Comparison of ENCODE assay signal across 12 cellular contexts in the genomic region with DNA sequence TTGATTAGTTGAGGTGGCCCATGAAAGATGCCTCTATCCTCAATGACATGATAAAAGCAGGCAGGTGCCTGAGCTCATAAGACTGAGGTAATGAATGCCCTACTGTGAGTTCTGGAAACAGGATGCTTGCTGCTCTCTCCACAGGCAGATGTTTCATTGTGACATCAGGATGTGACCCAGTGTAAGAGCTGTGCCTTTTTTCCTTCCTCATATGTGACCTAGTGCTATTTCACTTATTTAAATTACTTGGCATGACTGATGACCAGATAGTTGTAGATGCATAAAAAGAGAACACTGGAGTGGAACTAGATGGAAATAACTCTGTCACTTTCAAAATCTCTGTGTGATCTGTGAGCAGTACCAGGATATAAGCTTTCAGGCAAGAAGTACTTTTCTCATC. TPM values are rescaled to one million over a fixed set of nuclear protein-coding genes. Genes with fewer than 3 reads are reported as not detected.
DNase-seq lines count a peak whose midpoint lies in the region; ATAC-seq, FAIRE-seq and TF ChIP-seq lines count a peak whose summit lies in the region.
"Had no signal": no experiment of that assay in that cellular context is flagged by ENCODE, and none has a peak within 500 bp of the region (broad histone marks: within the 10 kb centered on the region; RNA-seq: fewer than 3 reads in every experiment).

No MANE protein-coding gene starts in this region.

- TF ChIP-seq CTCF in right lobe of liver (IDR thresholded peaks at IDR 0.05): no peak
- no peak for TF ChIP-seq CTCF in HepG2 (CRISPR knock-in tag; IDR thresholded peaks at IDR 0.05)
- no peak for TF ChIP-seq CTCF in GM12878 (IDR thresholded peaks at IDR 0.05 in 2 of 3, conservative IDR thresholded peaks at IDR 0.05 in 1 of 3; ENCODE audit: control insufficient read depth in 2 of 3, extremely low read depth in 1 of 3, insufficient read depth in 1 of 3, low read depth in 3 of 3, low read length in 3 of 3)
- no peak for TF ChIP-seq CTCF in foreskin keratinocyte (conservative IDR thresholded peaks at IDR 0.05)

- POLR2A ChIA-PET in HepG2 (lab: Yijun Ruan, JAX): no interaction called here
- POLR2A ChIA-PET in GM12878 (lab: Charles Lee): interaction anchor here (0.7 kb wide), 1 partner anchor 321 kb away, joined by 12 read pairs; no protein-coding TSS in a partner anchor

- H2AFZ ChIP-seq in HepG2 (ENCODE audit: low read length) (no peak overlapping the region), GM12878 (ENCODE audit: control insufficient read depth, low read depth, low read length) (no peak overlapping the region)

- no peak overlapping the region for H3K4me2 ChIP-seq in HepG2 (ENCODE audit: low read depth, low read length)
- no peak overlapping the region for H3K4me2 ChIP-seq in GM12878 (ENCODE audit: control insufficient read depth, insufficient read depth)

- H3K9me3 ChIP-seq in right lobe of liver (no peaks in the 10 kb centered on the region), HepG2 (ENCODE audit: low read length) (no peaks in the 10 kb centered on the region), GM12878 (replicated peaks; ENCODE audit: control insufficient read depth, insufficient read depth, low read length) (no peaks in the 10 kb centered on the region), aorta (ENCODE audit: control insufficient read depth, low read length) (no peaks in the 10 kb centered on the region)

- H3K27ac ChIP-seq in right lobe of liver (no peak overlapping the region), HepG2 (ENCODE audit: extremely low read length, insufficient read depth, low read length) (no peak overlapping the region), GM12878 (ENCODE audit: control insufficient read depth, insufficient read depth) (no peak overlapping the region), aorta (ENCODE audit: low read depth in 1 of 2, low read length in 2 of 2) (no peak overlapping the region), foreskin keratinocyte (no peak overlapping the region)

- ATAC-seq in right lobe of liver (peak; percentile 54 to 80 (median 66)), HepG2 (no peak), HG03159 (IDR thresholded peaks at IDR 0.05; ENCODE audit: unreplicated experiment) (peak; percentile 76), GM12878 (peak; percentile 52), aorta (ENCODE audit: low FRiP score) (peak; percentile 60), foreskin keratinocyte (no peak)
- ATAC-seq: effector memory CD8-positive, alpha-beta T cell had no signal

- no peak for TF ChIP-seq POLR2A in right lobe of liver (IDR thresholded peaks at IDR 0.05)
- TF ChIP-seq POLR2A in HepG2 (IDR thresholded peaks at IDR 0.05; ENCODE audit: insufficient read depth in 1 of 2, low read depth in 2 of 2, low read length in 2 of 2): no peak
- TF ChIP-seq POLR2A in GM12878 (IDR thresholded peaks at IDR 0.05; ENCODE audit: low read depth, low read length): no peak

- CTCF ChIA-PET in HepG2 (lab: Yijun Ruan, JAX; ENCODE audit: low intra/inter-chr PET ratio, low total read pairs) (no interaction called here), GM12878 (lab: Yijun Ruan, JAX) (interaction anchor here (0.8 to 1.3 kb wide), 4 partner anchors 30 to 249 kb away, joined by 3 to 4 read pairs (median 3); no protein-coding TSS in a partner anchor)

- in situ Hi-C loops in HepG2 (cut with HindIII; ENCODE audit: extremely low pct_ligation_motif_present, low pct_unique_long_range_greater_than_20kb) (no loop called here), GM12878 (cut with MboI) (no loop called here)

- H3K4me1 ChIP-seq in right lobe of liver: no peaks in the 10 kb centered on the region
- no peaks in the 10 kb centered on the region for H3K4me1 ChIP-seq in HepG2 (ENCODE audit: insufficient read depth, low read length)
- no peaks in the 10 kb centered on the region for H3K4me1 ChIP-seq in GM12878 (ENCODE audit: control insufficient read depth, insufficient read depth, low read length)
- no peaks in the 10 kb centered on the region for H3K4me1 ChIP-seq in aorta (ENCODE audit: control insufficient read depth in 1 of 2, insufficient read depth in 2 of 2, low read length in 2 of 2)
- H3K4me1 ChIP-seq in foreskin keratinocyte: no peaks in the 10 kb centered on the region

- TF ChIP-seq RAD21 in HepG2 (CRISPR knock-in tag; IDR thresholded peaks at IDR 0.05) (no peak), GM12878 (IDR thresholded peaks at IDR 0.05; ENCODE audit: insufficient read depth, low read depth, low read length) (no peak)

- FAIRE-seq in HepG2 (lab: Jason Lieb, UNC) (no peak), GM12878 (lab: Jason Lieb, UNC) (peak; percentile 31)
- FAIRE-seq: RCC 7860, TTC549 had no signal

- H3K79me2 ChIP-seq in HepG2 (ENCODE audit: insufficient read depth, low read length) (no peaks in the 10 kb centered on the region), GM12878 (ENCODE audit: control insufficient read depth, insufficient read depth, low read length) (no peaks in the 10 kb centered on the region)

- no peak overlapping the region for H3K9ac ChIP-seq in HepG2 (ENCODE audit: insufficient read depth, low read depth, low read length)
- no peak overlapping the region for H3K9ac ChIP-seq in GM12878 (ENCODE audit: control insufficient read depth, insufficient read depth, low read length)

- RAD21 ChIA-PET in GM12878 (lab: Charles Lee; ENCODE audit: unreplicated experiment): interaction anchor here (1.2 kb wide), 1 partner anchor 30 kb away, joined by 3 read pairs; no protein-coding TSS in a partner anchor

- DNase-seq in right lobe of liver (no peak), HepG2 (ENCODE audit: low spot score) (no peak), GM12878 (ENCODE audit: low read depth, low spot score) (no peak), aorta (no peak), DMS79 (lab: John Stamatoyannopoulos, UW) (no peak), foreskin keratinocyte (no peak)
- DNase-seq in activated naive CD4-positive, alpha-beta T cell treated with anti-CD3 and anti-CD28 coated beads, Interleukin-2, amount 50 U/mL, for 16 hours: no peak
- DNase-seq: amygdala; effector memory CD8-positive, alpha-beta T cell had no signal

- BruUV-seq in HepG2 (replicated peaks; lab: Mats Ljungman, UMichigan) (no TSS peak), GM12878 (replicated peaks; lab: Mats Ljungman, UMichigan) (no TSS peak)

- H3K27me3 ChIP-seq in right lobe of liver (no peaks in the 10 kb centered on the region), HepG2 (ENCODE audit: control insufficient read depth in 1 of 2, insufficient read depth in 2 of 2, low read length in 2 of 2) (no peaks in the 10 kb centered on the region), GM12878 (replicated peaks in 1 of 2; ENCODE audit: control insufficient read depth in 2 of 2, insufficient read depth in 2 of 2, low read length in 1 of 2) (no peaks in the 10 kb centered on the region), aorta (ENCODE audit: control insufficient read depth in 1 of 2, insufficient read depth in 2 of 2, low read length in 1 of 2) (no peaks in the 10 kb centered on the region), foreskin keratinocyte (no peaks in the 10 kb centered on the region)

- H3K36me3 ChIP-seq in right lobe of liver: no peaks in the 10 kb centered on the region
- H3K36me3 ChIP-seq in HepG2 (replicated peaks in 1 of 2; ENCODE audit: control insufficient read depth in 1 of 2, insufficient read depth in 2 of 2, low read length in 2 of 2): peaks cover 3 to 18% of the 10 kb centered on the region in 2 experiments; a peak in 3 of 5 replicates
- peaks cover 0 to 13% of the 10 kb centered on the region in 2 experiments for H3K36me3 ChIP-seq in GM12878 (ENCODE audit: control insufficient read depth in 2 of 2, insufficient read depth in 2 of 2, low read length in 1 of 2)
- no peaks in the 10 kb centered on the region for H3K36me3 ChIP-seq in aorta (ENCODE audit: control insufficient read depth in 1 of 2, insufficient read depth in 2 of 2, low read length in 1 of 2)

- intact Hi-C loops in right lobe of liver (cut with DNase I): no loop called here
- intact Hi-C loops in HepG2 (cut with micrococcal nuclease; ENCODE audit: unreplicated experiment): no loop called here
- intact Hi-C loops in GM12878 (cut with micrococcal nuclease; ENCODE audit: unreplicated experiment): no loop called here
- intact Hi-C loops in aorta (cut with DNase I): no loop called here

- SMC1A ChIA-PET in GM12878 (lab: Charles Lee; ENCODE audit: uncharacterized antibody, unreplicated experiment): interaction anchor here (1.2 kb wide), 1 partner anchor 152 kb away, joined by 3 read pairs; no protein-coding TSS in a partner anchor

- H4K20me1 ChIP-seq in HepG2 (ENCODE audit: insufficient read depth, low read length): no peaks in the 10 kb centered on the region
- no peaks in the 10 kb centered on the region for H4K20me1 ChIP-seq in GM12878 (ENCODE audit: control insufficient read depth, insufficient read depth)

- H3K4me3 ChIP-seq in right lobe of liver (no peak overlapping the region), HepG2 (replicated peaks in 1 of 3; ENCODE audit: insufficient read depth in 1 of 3, low read depth in 2 of 3, low read length in 3 of 3) (no peak overlapping the region), GM12878 (no peak overlapping the region), aorta (ENCODE audit: low read length in 2 of 2) (no peak overlapping the region)

- TF ChIP-seq EP300 in HepG2 (IDR thresholded peaks at IDR 0.05; ENCODE audit: low read depth in 2 of 2, low read length in 2 of 2): no peak
- TF ChIP-seq EP300 in HepG2 (CRISPR knock-in tag; IDR thresholded peaks at IDR 0.05; ENCODE audit: borderline replicate concordance): no peak
- no peak for TF ChIP-seq EP300 in GM12878 (IDR thresholded peaks at IDR 0.05; ENCODE audit: borderline replicate concordance in 1 of 2, control insufficient read depth in 1 of 2, low read depth in 2 of 2, low read length in 2 of 2)

RNA-seq across cellular contexts. Expression of gene KIF14, which starts 31.9 kb away (rescaled TPM):
- under 1 TPM; 0.15 to 0.49 (median 0.38) TPM for total RNA-seq in right lobe of liver
- total RNA-seq in HepG2 (2016; rRNA removed; fragmentation: Illumina TruSeq; extraction: Trizol): 11.2 and 17.5 TPM in 2 replicates
- total RNA-seq in HepG2 (2016; cell fraction: cytosol; rRNA removed; fragmentation: Illumina TruSeq; extraction: Trizol; ENCODE audit: low read depth): 2.7 and 3.1 TPM in 2 replicates
- total RNA-seq in HepG2 (2016; cell fraction: insoluble cytoplasmic fraction; rRNA removed; fragmentation: Illumina TruSeq; extraction: Trizol): 10.9 and 17.7 TPM in 2 replicates
- total RNA-seq in HepG2 (2016; cell fraction: membrane; rRNA removed; fragmentation: Illumina TruSeq; extraction: Trizol): 3.5 and 4.2 TPM in 2 replicates
- total RNA-seq in HepG2 (2016; cell fraction: nucleus; rRNA removed; fragmentation: Illumina TruSeq; extraction: Trizol): 10.2 and 10.3 TPM in 2 replicates
- 1.5 and 3.3 TPM in 2 replicates for polyA plus RNA-seq in HepG2 (2011; rRNA removed)
- polyA plus RNA-seq in HepG2 (2011; cell fraction: cytosol; rRNA removed): 0.79 and 0.88 TPM in 2 replicates
- polyA plus RNA-seq in HepG2 (2011; cell fraction: nucleus; rRNA removed): 1.7 and 2.1 TPM in 2 replicates
- 1.9 and 4.0 TPM in 2 replicates for polyA plus RNA-seq in HepG2 (2012)
- polyA plus RNA-seq in HepG2 (2016; cell fraction: cytosol; fragmentation: Illumina TruSeq; extraction: Trizol; ENCODE audit: low read depth): 0.09 and 0.12 TPM in 2 replicates
- 7.9 and 9.4 TPM in 2 replicates for polyA plus RNA-seq in HepG2 (2016; cell fraction: insoluble cytoplasmic fraction; fragmentation: Illumina TruSeq; extraction: Trizol; ENCODE audit: low read depth)
- polyA plus RNA-seq in HepG2 (2016; cell fraction: membrane; fragmentation: Illumina TruSeq; extraction: Trizol; ENCODE audit: low read depth): 0.41 and 0.43 TPM in 2 replicates
- polyA plus RNA-seq in HepG2 (2016; cell fraction: nucleus; fragmentation: Illumina TruSeq; extraction: Trizol; ENCODE audit: insufficient read depth, low read depth): 13.9 and 16.4 TPM in 2 replicates
- 1.3 and 7.8 TPM in 2 replicates for polyA minus RNA-seq in HepG2 (2011; rRNA and poly(A)+ RNA removed; ENCODE audit: low replicate concordance)
- 3.0 and 3.9 TPM in 2 replicates for polyA minus RNA-seq in HepG2 (2011; cell fraction: cytosol; rRNA and poly(A)+ RNA removed)
- 5.8 and 6.8 TPM in 2 replicates for polyA minus RNA-seq in HepG2 (2011; cell fraction: nucleus; rRNA and poly(A)+ RNA removed)
- 19.5 and 20.7 TPM in 2 replicates for total RNA-seq in GM12878 (2013; cell fraction: nucleolus; rRNA removed)
- total RNA-seq in GM12878 (2014; rRNA removed): 15.4 and 20.3 TPM in 2 replicates
- total RNA-seq in GM12878 (2014; rRNA removed; fragmentation: Illumina TruSeq; extraction: Trizol): 25.4 and 25.5 TPM in 2 replicates
- total RNA-seq in GM12878 (2021): 13.8 and 14.9 TPM in 2 replicates
- 2.3 TPM for polyA plus RNA-seq in GM12878 (2011; ENCODE audit: low read depth)
- 15.5 and 33.1 TPM in 2 replicates for polyA plus RNA-seq in GM12878 (2011; rRNA removed)
- 4.6 TPM in 2 replicates for polyA plus RNA-seq in GM12878 (2011; cell fraction: cytosol; rRNA removed)
- polyA plus RNA-seq in GM12878 (2011; cell fraction: nucleus; rRNA removed): 6.6 and 10.4 TPM in 2 replicates
- 3.6 and 6.1 TPM in 2 replicates for polyA plus RNA-seq in GM12878 (2012)
- 19.4 and 23.4 TPM in 2 replicates for polyA plus RNA-seq in GM12878 (2014; fragmentation: Illumina TruSeq; extraction: Trizol)
- polyA plus RNA-seq in GM12878 (2014; fragmentation: Nextera tagmentation; extraction: Ambion mirVana): 1 to 10 TPM; 6.8 to 6.9 TPM
- 11.1 and 14.0 TPM in 2 replicates for polyA plus RNA-seq in GM12878 (2014; rRNA removed)
- polyA plus RNA-seq in GM12878 (2016; fragmentation: Nextera tagmentation; extraction: Ambion mirVana): 10 to 100 TPM; 11.9 to 12.9 TPM
- 9.4 and 12.0 TPM in 2 replicates for polyA minus RNA-seq in GM12878 (2011; rRNA and poly(A)+ RNA removed)
- 6.7 and 9.1 TPM in 2 replicates for polyA minus RNA-seq in GM12878 (2011; cell fraction: cytosol; rRNA and poly(A)+ RNA removed)
- 4.2 and 7.1 TPM in 2 replicates for polyA minus RNA-seq in GM12878 (2011; cell fraction: nucleus; rRNA and poly(A)+ RNA removed)
- under 1 TPM; 0.23 to 0.60 TPM for total RNA-seq in aorta
- under 1 TPM; 0.13 TPM for polyA plus RNA-seq in aorta
- total RNA-seq in foreskin keratinocyte: 19.1 and 24.9 TPM in 2 replicates
- polyA plus RNA-seq in foreskin keratinocyte: 2.5 and 3.7 TPM in 2 replicates

Comparison
In these comparisons a context has a peak if more than half of its experiments do, and no peak if none do; other contexts are left out.
1. ATAC-seq: peak in right lobe of liver (4 of 4), HG03159 (single experiment), GM12878 (single experiment) and aorta (single experiment); none in HepG2 (single experiment) and foreskin keratinocyte (single experiment).